25 cellular contexts compared by ENCODE assay signal in genomic region chr12:126727218-126727601, GRCh38.
"Had no signal": no experiment of that assay in that cellular context is flagged by ENCODE, and none has a peak within 500 bp of the region (broad histone marks: within the 10 kb centered on the region; RNA-seq: fewer than 3 reads in every experiment).

No MANE protein-coding gene starts in this region.

- H3K4me3 ChIP-seq: adrenal gland, ascending aorta, esophagus squamous epithelium, gastroesophageal sphincter, heart left ventricle, left lung, lung, pancreas, psoas muscle, right atrium auricular region, spleen, thyroid gland had no signal

- H3K27me3 ChIP-seq: ascending aorta, thyroid gland had no signal

- ATAC-seq: activated CD8-positive, alpha-beta memory T cell treated with anti-CD3 and anti-CD28 coated beads, Interleukin-2, amount 10 ng/mL, durations not matched to agents 7 days and 5 days; activated CD8-positive, alpha-beta T cell treated with anti-CD3 and anti-CD28 coated beads for 36 hours; gastroesophageal sphincter; heart left ventricle; left lung; naive thymus-derived CD8-positive, alpha-beta T cell; psoas muscle; stimulated activated naive CD8-positive, alpha-beta T cell treated with anti-CD3 and anti-CD28 coated beads, Interleukin-15, Interleukin-2, amounts not matched to agents 100 U/mL and 50 U/mL, for 24 hours had no signal

- DNase-seq: activated CD4-positive, alpha-beta T cell treated with anti-CD3 and anti-CD28 coated beads, Interleukin-2, amount 10 ng/mL, durations not matched to agents 7 days and 5 days; activated CD4-positive, CD25-positive, alpha-beta regulatory T cell treated with anti-CD3 and anti-CD28 coated beads, Interleukin-2, amount 50 U/mL, for 72 hours; activated CD8-positive, alpha-beta memory T cell treated with anti-CD3 and anti-CD28 coated beads, Interleukin-2, amount 10 ng/mL, durations not matched to agents 7 days and 5 days; activated CD8-positive, alpha-beta T cell treated with anti-CD3 and anti-CD28 coated beads for 36 hours; activated gamma-delta T cell; adrenal gland; central memory CD4-positive, alpha-beta T cell; dermis blood vessel endothelial cell; esophagus squamous epithelium; kidney glomerular epithelial cell; naive thymus-derived CD8-positive, alpha-beta T cell; psoas muscle; spleen; stimulated activated CD4-positive, alpha-beta T cell treated with anti-CD3 and anti-CD28 coated beads, Interleukin-4, amount 100 ng/mL, for 24 hours; stimulated activated naive CD8-positive, alpha-beta T cell treated with anti-CD3 and anti-CD28 coated beads, Interleukin-15, Interleukin-2, amounts not matched to agents 100 U/mL and 50 U/mL, for 24 hours; thyroid gland; WERI-Rb-1 had no signal

- FAIRE-seq: pancreas had no signal

- H3K27ac ChIP-seq: adrenal gland, ascending aorta, esophagus squamous epithelium, gastroesophageal sphincter, heart left ventricle, left lung, neutrophil, pancreas, psoas muscle, right atrium auricular region, spleen, thyroid gland, WERI-Rb-1 had no signal

- H3K9me3 ChIP-seq: adrenal gland, ascending aorta, esophagus squamous epithelium, gastroesophageal sphincter, heart left ventricle, left lung, neutrophil, pancreas, psoas muscle, right atrium auricular region, thyroid gland had no signal

- H3K36me3 ChIP-seq: adrenal gland, ascending aorta, esophagus squamous epithelium, gastroesophageal sphincter, heart left ventricle, left lung, neutrophil, pancreas, right atrium auricular region, spleen, thyroid gland, WERI-Rb-1 had no signal

- H3K4me1 ChIP-seq: adrenal gland, ascending aorta, esophagus squamous epithelium, gastroesophageal sphincter, left lung, pancreas, psoas muscle, right atrium auricular region, thyroid gland had no signal
